Comparison of ENCODE assay signal across 7 cellular contexts in genomic region chr15:96491696-96492644, GRCh38.
DNase-seq lines count a peak whose midpoint lies in the region; FAIRE-seq and TF ChIP-seq lines count a peak whose summit lies in the region.
"Not testable (repeated sequence)": the region's sequence is repeated elsewhere in the genome, so short reads cannot be mapped to it uniquely, and the experiment has no call there.

No MANE protein-coding gene starts in this region.

- FAIRE-seq in astrocyte (lab: Jason Lieb, UNC): not testable (repeated sequence)

- not testable (repeated sequence) for H3K36me3 Mint-ChIP-seq in astrocyte (ENCODE audit: low read depth, unreplicated experiment); endodermal cell (ENCODE audit: low read depth); neural progenitor cell

- not testable (repeated sequence) for H3K79me2 ChIP-seq in Loucy (ENCODE audit: insufficient read depth, low read length); astrocyte (ENCODE audit: insufficient read depth, low read length); neural progenitor cell (ENCODE audit: low read depth)

- not testable (repeated sequence) for H2BK12ac ChIP-seq in mesenchymal stem cell (ENCODE audit: low read length in 2 of 2)

- H3K4me1 ChIP-seq in Loucy (ENCODE audit: insufficient read depth, low read length, poor library complexity, severe bottlenecking): peaks cover 19% of the 10 kb centered on the region
- not testable (repeated sequence) for H3K4me1 ChIP-seq in astrocyte (ENCODE audit: insufficient read depth, low read length); endodermal cell (ENCODE audit: control insufficient read depth, insufficient read depth, low read length); iPS DF 6.9 (ENCODE audit: control insufficient read depth, insufficient read depth, low read length); mesenchymal stem cell (ENCODE audit: control insufficient read depth, insufficient read depth, low read depth, low read length); neural progenitor cell

- H3K9ac ChIP-seq in Loucy (ENCODE audit: low read depth, low read length, poor library complexity, severe bottlenecking); astrocyte (ENCODE audit: low read length); endodermal cell (ENCODE audit: extremely low read depth, low read length, poor library complexity, severe bottlenecking); mesenchymal stem cell (ENCODE audit: low read length); neural progenitor cell: not testable (repeated sequence)

- H3K18ac ChIP-seq in mesenchymal stem cell (ENCODE audit: low read depth in 1 of 2, low read length in 2 of 2): not testable (repeated sequence)

- H3K27me3 Mint-ChIP-seq in astrocyte (ENCODE audit: low read depth, unreplicated experiment) (peaks cover 22% of the 10 kb centered on the region), endodermal cell (ENCODE audit: insufficient read depth) (peaks cover 36% of the 10 kb centered on the region), neural progenitor cell (ENCODE audit: insufficient read depth, low read depth) (peaks cover 16% of the 10 kb centered on the region)

- H4K91ac ChIP-seq in mesenchymal stem cell (ENCODE audit: low read length): not testable (repeated sequence)

- H3F3A ChIP-seq in Loucy (ENCODE audit: low read depth); neural progenitor cell (ENCODE audit: low read depth): not testable (repeated sequence)

- H3K36me3 ChIP-seq in H7 (replicated peaks; ENCODE audit: control insufficient read depth, insufficient read depth, low read length); Loucy (ENCODE audit: insufficient read depth, low read length); astrocyte (ENCODE audit: insufficient read depth, low read length); endodermal cell (ENCODE audit: control insufficient read depth, insufficient read depth, low read length); iPS DF 6.9 (ENCODE audit: control insufficient read depth, insufficient read depth, low read length); mesenchymal stem cell (ENCODE audit: control insufficient read depth in 1 of 2, insufficient read depth in 2 of 2, low read depth in 1 of 2, low read length in 2 of 2); neural progenitor cell: not testable (repeated sequence)

- not testable (repeated sequence) for H3K23ac ChIP-seq in mesenchymal stem cell (ENCODE audit: low read length in 2 of 2)

- peak overlapping the region; percentile 57 for H3K4me3 Mint-ChIP-seq in astrocyte (ENCODE audit: unreplicated experiment)
- peak overlapping the region; percentile 57 for H3K4me3 Mint-ChIP-seq in endodermal cell
- not testable (repeated sequence) for H3K4me3 Mint-ChIP-seq in neural progenitor cell

- not testable (repeated sequence) for H3K14ac ChIP-seq in mesenchymal stem cell (ENCODE audit: low read length in 2 of 2)

- H2AFZ ChIP-seq in Loucy (ENCODE audit: low read length); astrocyte (ENCODE audit: low read depth, low read length); mesenchymal stem cell (ENCODE audit: low read depth, low read length): not testable (repeated sequence)
- peak overlapping the region; percentile 84 for H2AFZ ChIP-seq in neural progenitor cell (replicated peaks)

- H2BK120ac ChIP-seq in mesenchymal stem cell (ENCODE audit: low read depth, low read length): not testable (repeated sequence)

- H3K9me2 ChIP-seq in Loucy (replicated peaks; ENCODE audit: low read depth, low read length): not testable (repeated sequence)

- peak overlapping the region; percentile 53 for H3K4me3 ChIP-seq in H7 (ENCODE audit: insufficient read depth, low read depth, low read length)
- peak overlapping the region; percentile 52 for H3K4me3 ChIP-seq in Loucy (ENCODE audit: low read length, poor library complexity, severe bottlenecking)
- H3K4me3 ChIP-seq in astrocyte (ENCODE audit: insufficient read depth, low read depth, low read length); endodermal cell (ENCODE audit: low read length); mesenchymal stem cell (ENCODE audit: insufficient read depth in 1 of 2, low read depth in 1 of 2, low read length in 2 of 2): not testable (repeated sequence)
- H3K4me3 ChIP-seq in iPS DF 6.9 (ENCODE audit: low read length): peak overlapping the region; percentile 15; the same call in 1 of the 2 replicates
- peak overlapping the region; percentile 53 for H3K4me3 ChIP-seq in neural progenitor cell

- not testable (repeated sequence) for H4K20me1 ChIP-seq in Loucy (ENCODE audit: insufficient read depth, low read length, poor library complexity, severe bottlenecking); astrocyte (ENCODE audit: insufficient read depth, low read length); neural progenitor cell (ENCODE audit: low read depth)

- H3K4ac ChIP-seq in mesenchymal stem cell (ENCODE audit: low read depth in 1 of 2, low read length in 2 of 2): not testable (repeated sequence)

- 69 to 81% methylated on average over 16 to 58 of the region's 58 CpGs for WGBS in endodermal cell (ENCODE audit: insufficient coverage in 1 of 2, insufficient read length in 1 of 2), 2 experiments
- WGBS in iPS DF 6.9 (ENCODE audit: insufficient coverage, insufficient read length): no CpG with 5 or more reads among the region's 58 CpGs
- 66% methylated on average over 30 of the region's 58 CpGs for WGBS in mesenchymal stem cell

- H3K9me3 ChIP-seq in Loucy (ENCODE audit: insufficient read depth, low read depth, low read length); astrocyte (ENCODE audit: insufficient read depth, low read depth, low read length); endodermal cell (ENCODE audit: control insufficient read depth, low read length); iPS DF 6.9 (ENCODE audit: control insufficient read depth, insufficient read depth, low read length); mesenchymal stem cell (ENCODE audit: control insufficient read depth, low read length); neural progenitor cell (ENCODE audit: low read depth): not testable (repeated sequence)

- H2BK15ac ChIP-seq in mesenchymal stem cell (ENCODE audit: low read depth, poor library complexity, severe bottlenecking): not testable (repeated sequence)

- TF ChIP-seq CTCF in Loucy (conservative IDR thresholded peaks at IDR 0.05; ENCODE audit: low read length); astrocyte (IDR thresholded peaks at IDR 0.05; ENCODE audit: insufficient read depth, low read depth, low read length): not testable (repeated sequence)
- TF ChIP-seq CTCF in endodermal cell (conservative IDR thresholded peaks at IDR 0.05) (peak; percentile 78), neural progenitor cell (IDR thresholded peaks at IDR 0.05) (peak; percentile 59)

- H3K4me1 Mint-ChIP-seq in astrocyte (ENCODE audit: low read depth, unreplicated experiment); endodermal cell: not testable (repeated sequence)
- H3K4me1 Mint-ChIP-seq in neural progenitor cell: peaks cover 11% of the 10 kb centered on the region

- not testable (repeated sequence) for H3K9me3 Mint-ChIP-seq in astrocyte (ENCODE audit: unreplicated experiment); endodermal cell; neural progenitor cell

- DNase-seq in H7 (peak; percentile 8), endodermal cell (peak; percentile 83), mesenchymal stem cell (peak; percentile 8), neural progenitor cell (ENCODE audit: low spot score) (peak; percentile 49)
- DNase-seq in astrocyte (ENCODE audit: low read depth); iPS DF 6.9 (ENCODE audit: low read depth, low spot score): not testable (repeated sequence)

- H3K79me1 ChIP-seq in mesenchymal stem cell (replicated peaks; ENCODE audit: low read length, poor library complexity, severe bottlenecking): not testable (repeated sequence)

- H3K4me2 ChIP-seq in Loucy (ENCODE audit: low read depth, low read length, poor library complexity, severe bottlenecking): peak overlapping the region; percentile 67
- not testable (repeated sequence) for H3K4me2 ChIP-seq in astrocyte (ENCODE audit: low read length); mesenchymal stem cell (ENCODE audit: low read length, poor library complexity, severe bottlenecking)
- peak overlapping the region; percentile 79 for H3K4me2 ChIP-seq in neural progenitor cell

- not testable (repeated sequence) for H2AK5ac ChIP-seq in mesenchymal stem cell (ENCODE audit: low read length, severe bottlenecking)

- H3K27ac ChIP-seq in astrocyte (ENCODE audit: low read depth, low read length); endodermal cell (ENCODE audit: low read depth, low read length); iPS DF 6.9 (ENCODE audit: low read length); mesenchymal stem cell (ENCODE audit: low read length, poor library complexity, severe bottlenecking); neural progenitor cell: not testable (repeated sequence)

- not testable (repeated sequence) for H4K8ac ChIP-seq in mesenchymal stem cell (ENCODE audit: low read length)

- not testable (repeated sequence) for H2BK5ac ChIP-seq in mesenchymal stem cell (ENCODE audit: low read depth, low read length, poor library complexity, severe bottlenecking)

- H3K27me3 ChIP-seq in H7 (ENCODE audit: control insufficient read depth, insufficient read depth, low read length); Loucy (ENCODE audit: insufficient read depth, low read length, poor library complexity, severe bottlenecking); astrocyte (ENCODE audit: insufficient read depth, low read length); endodermal cell (ENCODE audit: control insufficient read depth, insufficient read depth, low read length, poor library complexity, severe bottlenecking); iPS DF 6.9 (ENCODE audit: control insufficient read depth, insufficient read depth, low read length); neural progenitor cell: not testable (repeated sequence)
- H3K27me3 ChIP-seq in mesenchymal stem cell (ENCODE audit: control insufficient read depth in 1 of 2, insufficient read depth in 1 of 2, low read length in 2 of 2): peaks cover 0 to 14% of the 10 kb centered on the region in 2 experiments

- not testable (repeated sequence) for H3K27ac Mint-ChIP-seq in astrocyte (ENCODE audit: unreplicated experiment); endodermal cell; neural progenitor cell
